Comparison of ENCODE assay signal across 18 cellular contexts in the genomic region with DNA sequence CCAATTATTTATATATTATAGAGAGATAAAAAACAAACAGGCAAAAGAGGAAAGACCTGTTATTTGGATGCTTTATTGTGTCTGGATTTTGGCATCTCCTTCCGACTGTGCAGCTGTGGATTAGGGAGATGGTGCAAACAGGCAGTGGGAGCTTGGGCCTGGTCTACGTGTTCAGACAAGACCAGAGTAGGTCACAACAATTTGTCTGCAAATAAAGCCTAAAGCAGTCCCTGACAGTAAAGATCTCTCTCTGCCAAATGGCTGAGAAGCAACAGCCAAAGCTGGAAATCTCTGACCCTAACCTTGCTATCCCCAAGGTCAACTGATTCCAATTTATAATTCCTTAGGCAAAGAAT.
DNase-seq lines count a peak whose midpoint lies in the region; ATAC-seq, FAIRE-seq and TF ChIP-seq lines count a peak whose summit lies in the region.
"Had no signal": no experiment of that assay in that cellular context is flagged by ENCODE, and none has a peak within 500 bp of the region (broad histone marks: within the 10 kb centered on the region; RNA-seq: fewer than 3 reads in every experiment).

No MANE protein-coding gene starts in this region.

- intact Hi-C loops in HepG2 (cut with micrococcal nuclease; ENCODE audit: unreplicated experiment) = no loop called here
- intact Hi-C loops in right lobe of liver (cut with DNase I) = no loop called here

- H3K4me1 ChIP-seq in liver (ENCODE audit: control insufficient read depth in 4 of 4, insufficient read depth in 4 of 4, low read length in 3 of 4) (peaks cover 4 to 37% (median 17%) of the 10 kb centered on the region in 4 donors), HepG2 (ENCODE audit: insufficient read depth, low read length) (no peaks in the 10 kb centered on the region), right lobe of liver (peaks cover 0 to 66% (median 23%) of the 10 kb centered on the region in 4 donors)
- H3K4me1 ChIP-seq: BLaER1 had no signal

- no peak overlapping the region for H3K4me3 Mint-ChIP-seq in HFFc6
- H3K4me3 Mint-ChIP-seq: activated CD8-positive, alpha-beta memory T cell treated with anti-CD3 and anti-CD28 coated beads, Interleukin-2, amount 10 ng/mL, durations not matched to agents 7 days and 5 days; activated naive CD8-positive, alpha-beta T cell treated with anti-CD3 and anti-CD28 coated beads, Interleukin-2, amount 10 ng/mL, durations not matched to agents 7 days and 5 days; brain; H9 had no signal

- DNase-seq in HepG2 (ENCODE audit: low spot score) = no peak
- DNase-seq in epithelial cell of esophagus (ENCODE audit: low read depth) = peak; percentile 83
- DNase-seq in right lobe of liver = no peak
- DNase-seq in kidney tubule cell (ENCODE audit: low spot score) = no peak
- DNase-seq in HFFc6 = no peak
- DNase-seq in NCI-H226 = no peak
- no peak for DNase-seq in SK-N-DZ (ENCODE audit: low spot score)
- DNase-seq: activated CD8-positive, alpha-beta memory T cell treated with anti-CD3 and anti-CD28 coated beads, Interleukin-2, amount 10 ng/mL, durations not matched to agents 7 days and 5 days; activated naive CD8-positive, alpha-beta T cell treated with anti-CD3 and anti-CD28 coated beads, Interleukin-2, amount 10 ng/mL, durations not matched to agents 7 days and 5 days; cortex of kidney; H9; NCI-H2029 treated with DMSO at 0.1 percent for 48 hours; NCI-H524; SHP77 treated with DMSO at 0.1 percent for 48 hours had no signal

- FAIRE-seq in HepG2 (lab: Jason Lieb, UNC) = no peak
- FAIRE-seq: K562 had no signal

- peaks cover 1% of the 10 kb centered on the region; the same call in 1 of the 2 replicates for H3K27me3 Mint-ChIP-seq in HFFc6 (ENCODE audit: insufficient read depth)
- H3K27me3 Mint-ChIP-seq: activated naive CD8-positive, alpha-beta T cell treated with anti-CD3 and anti-CD28 coated beads, Interleukin-2, amount 10 ng/mL, durations not matched to agents 7 days and 5 days; brain had no signal

- no peak overlapping the region for H3K27ac Mint-ChIP-seq in HFFc6
- H3K27ac Mint-ChIP-seq: activated CD8-positive, alpha-beta memory T cell treated with anti-CD3 and anti-CD28 coated beads, Interleukin-2, amount 10 ng/mL, durations not matched to agents 7 days and 5 days; activated naive CD8-positive, alpha-beta T cell treated with anti-CD3 and anti-CD28 coated beads, Interleukin-2, amount 10 ng/mL, durations not matched to agents 7 days and 5 days had no signal

- 43% methylated on average over 2 of the region's 2 CpGs for WGBS in liver
- 70% methylated on average over 2 of the region's 2 CpGs for WGBS in HepG2 (ENCODE audit: low lambda C conversion rate)
- WGBS in right lobe of liver (ENCODE audit: insufficient coverage, low coverage, low lambda C conversion rate, missing lambda C conversion rate) = 16% methylated on average over 2 of the region's 2 CpGs

- POLR2A ChIA-PET in HepG2 (lab: Yijun Ruan, JAX) = no interaction called here

- H2AFZ ChIP-seq in HepG2 (ENCODE audit: low read length) = no peak overlapping the region

- no peaks in the 10 kb centered on the region for H4K20me1 ChIP-seq in HepG2 (ENCODE audit: insufficient read depth, low read length)
- H4K20me1 ChIP-seq: BLaER1 had no signal

- no peak for ATAC-seq in HepG2
- peak; percentile 31 to 54 (median 42) for ATAC-seq in right lobe of liver
- ATAC-seq: activated CD8-positive, alpha-beta memory T cell treated with anti-CD3 and anti-CD28 coated beads, Interleukin-2, amount 10 ng/mL, durations not matched to agents 7 days and 5 days; K562 had no signal

- no peak overlapping the region for H3K4me2 ChIP-seq in HepG2 (ENCODE audit: low read depth, low read length)
- H3K4me2 ChIP-seq: BLaER1 had no signal

- BruUV-seq in HepG2 (replicated peaks; lab: Mats Ljungman, UMichigan) = no TSS peak

- no peak for TF ChIP-seq CTCF in liver (IDR thresholded peaks at IDR 0.05; ENCODE audit: low read depth, low read length, missing input control)
- TF ChIP-seq CTCF in HepG2 (CRISPR knock-in tag; IDR thresholded peaks at IDR 0.05) = no peak
- TF ChIP-seq CTCF in epithelial cell of esophagus (IDR thresholded peaks at IDR 0.05; ENCODE audit: insufficient read depth, low read depth, low read length, missing control alignments) = no peak
- TF ChIP-seq CTCF in right lobe of liver (IDR thresholded peaks at IDR 0.05) = no peak
- no peak for TF ChIP-seq CTCF in HFFc6 (IDR thresholded peaks at IDR 0.05)

- no peak for TF ChIP-seq POLR2A in HepG2 (IDR thresholded peaks at IDR 0.05; ENCODE audit: insufficient read depth in 1 of 2, low read depth in 2 of 2, low read length in 2 of 2)
- no peak for TF ChIP-seq POLR2A in right lobe of liver (IDR thresholded peaks at IDR 0.05)

- H3K79me2 ChIP-seq in HepG2 (ENCODE audit: insufficient read depth, low read length) = no peaks in the 10 kb centered on the region

- TF ChIP-seq RAD21 in liver (IDR thresholded peaks at IDR 0.05) (no peak), HepG2 (CRISPR knock-in tag; IDR thresholded peaks at IDR 0.05) (no peak)

- H3K9ac ChIP-seq in liver (ENCODE audit: low read depth in 1 of 2, low read length in 2 of 2) (peak overlapping the region in 1 of 2 donors; percentile 47), HepG2 (ENCODE audit: insufficient read depth, low read depth, low read length) (no peak overlapping the region)
- H3K9ac ChIP-seq: BLaER1 had no signal

- CTCF ChIA-PET in HepG2 (lab: Yijun Ruan, JAX; ENCODE audit: low intra/inter-chr PET ratio, low total read pairs) = no interaction called here

- H3K9me3 ChIP-seq in liver (ENCODE audit: control insufficient read depth in 4 of 4, low read length in 3 of 4) (no peaks in the 10 kb centered on the region), HepG2 (ENCODE audit: low read length) (no peaks in the 10 kb centered on the region), right lobe of liver (no peaks in the 10 kb centered on the region)
- H3K9me3 ChIP-seq: BLaER1 had no signal

- in situ Hi-C loops in HepG2 (cut with HindIII; ENCODE audit: extremely low pct_ligation_motif_present, low pct_unique_long_range_greater_than_20kb) = no loop called here

- TF ChIP-seq EP300 in HepG2 (IDR thresholded peaks at IDR 0.05; ENCODE audit: low read depth in 2 of 2, low read length in 2 of 2) = no peak
- no peak for TF ChIP-seq EP300 in HepG2 (CRISPR knock-in tag; IDR thresholded peaks at IDR 0.05; ENCODE audit: borderline replicate concordance)

- H3K9me3 Mint-ChIP-seq in HFFc6 = no peaks in the 10 kb centered on the region
- H3K9me3 Mint-ChIP-seq: activated naive CD8-positive, alpha-beta T cell treated with anti-CD3 and anti-CD28 coated beads, Interleukin-2, amount 10 ng/mL, durations not matched to agents 7 days and 5 days; brain; H9 had no signal

- H3K27me3 ChIP-seq in liver (ENCODE audit: control insufficient read depth in 4 of 4, insufficient read depth in 4 of 4, low read length in 3 of 4) (no peaks in the 10 kb centered on the region), HepG2 (ENCODE audit: control insufficient read depth in 1 of 2, insufficient read depth in 2 of 2, low read length in 2 of 2) (no peaks in the 10 kb centered on the region), right lobe of liver (no peaks in the 10 kb centered on the region)
- H3K27me3 ChIP-seq: BLaER1 had no signal

- no peaks in the 10 kb centered on the region for H3K36me3 Mint-ChIP-seq in HFFc6 (ENCODE audit: low read depth)
- H3K36me3 Mint-ChIP-seq: activated CD8-positive, alpha-beta memory T cell treated with anti-CD3 and anti-CD28 coated beads, Interleukin-2, amount 10 ng/mL, durations not matched to agents 7 days and 5 days; activated naive CD8-positive, alpha-beta T cell treated with anti-CD3 and anti-CD28 coated beads, Interleukin-2, amount 10 ng/mL, durations not matched to agents 7 days and 5 days; brain had no signal

- peak overlapping the region; percentile 83 to 88 for H3K27ac ChIP-seq in liver (ENCODE audit: low read depth in 1 of 2, low read length in 2 of 2)
- no peak overlapping the region for H3K27ac ChIP-seq in HepG2 (ENCODE audit: extremely low read length, insufficient read depth, low read length)
- peak overlapping the region; percentile 81 to 96 (median 89) for H3K27ac ChIP-seq in right lobe of liver
- H3K27ac ChIP-seq: BLaER1 had no signal

- H3K36me3 ChIP-seq in liver (ENCODE audit: control insufficient read depth in 4 of 4, insufficient read depth in 3 of 4, low read depth in 1 of 4, low read length in 3 of 4) (peaks cover 0 to 2% (median 0%) of the 10 kb centered on the region in 4 donors), HepG2 (replicated peaks in 1 of 2; ENCODE audit: control insufficient read depth in 1 of 2, insufficient read depth in 2 of 2, low read length in 2 of 2) (no peaks in the 10 kb centered on the region), right lobe of liver (no peaks in the 10 kb centered on the region)
- H3K36me3 ChIP-seq: BLaER1 had no signal

- H3K4me1 Mint-ChIP-seq in HFFc6 (ENCODE audit: low read depth) = peaks cover 28% of the 10 kb centered on the region
- H3K4me1 Mint-ChIP-seq: activated CD8-positive, alpha-beta memory T cell treated with anti-CD3 and anti-CD28 coated beads, Interleukin-2, amount 10 ng/mL, durations not matched to agents 7 days and 5 days; activated naive CD8-positive, alpha-beta T cell treated with anti-CD3 and anti-CD28 coated beads, Interleukin-2, amount 10 ng/mL, durations not matched to agents 7 days and 5 days; brain had no signal

- H3K4me3 ChIP-seq in liver (ENCODE audit: low read depth in 1 of 3, low read length in 3 of 3) (no peak overlapping the region), HepG2 (replicated peaks in 1 of 3; ENCODE audit: insufficient read depth in 1 of 3, low read depth in 2 of 3, low read length in 3 of 3) (no peak overlapping the region), epithelial cell of esophagus (ENCODE audit: low read length) (no peak overlapping the region), right lobe of liver (no peak overlapping the region)
- H3K4me3 ChIP-seq: BLaER1, K562 had no signal

TF ChIP-seq in liver, 16 proteins besides CTCF, POLR2A, EP300 and RAD21:
- TF ChIP-seq, protein P1, sequence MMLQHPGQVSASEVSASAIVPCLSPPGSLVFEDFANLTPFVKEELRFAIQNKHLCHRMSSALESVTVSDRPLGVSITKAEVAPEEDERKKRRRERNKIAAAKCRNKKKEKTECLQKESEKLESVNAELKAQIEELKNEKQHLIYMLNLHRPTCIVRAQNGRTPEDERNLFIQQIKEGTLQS (IDR thresholded peaks at IDR 0.05) = no peak
- TF ChIP-seq NR2F2 (IDR thresholded peaks at IDR 0.05) = no peak
- TF ChIP-seq FOXA2 (IDR thresholded peaks at IDR 0.05) = no peak
- peak in 1 of 2 donors; percentile 6 for TF ChIP-seq RXRA (IDR thresholded peaks at IDR 0.05)

TF ChIP-seq in HepG2, 621 proteins besides CTCF, POLR2A, EP300 and RAD21 (continues in another document):
- no peak for TF ChIP-seq MED1 (CRISPR knock-in tag; IDR thresholded peaks at IDR 0.05)
- TF ChIP-seq ZMYM2 (CRISPR knock-in tag; IDR thresholded peaks at IDR 0.05) = no peak
